10 cellular contexts compared by ENCODE assay signal in genomic region chr10:116470768-116471415, GRCh38. TPM values are rescaled to one million over a fixed set of nuclear protein-coding genes. Genes with fewer than 3 reads are reported as not detected.
A peak's percentile ranks its signal among the peaks of the same experiment; 100 is the strongest.
DNase-seq lines count a peak whose midpoint lies in the region; ATAC-seq, FAIRE-seq and TF ChIP-seq lines count a peak whose summit lies in the region.
"Had no signal": no experiment of that assay in that cellular context is flagged by ENCODE, and none has a peak within 500 bp of the region (broad histone marks: within the 10 kb centered on the region; RNA-seq: fewer than 3 reads in every experiment).

No MANE protein-coding gene starts in this region.

- FAIRE-seq in urothelium cell line (lab: Jason Lieb, UNC), result no peak

- no peaks in the 10 kb centered on the region for H3K36me3 Mint-ChIP-seq in endothelial cell (ENCODE audit: low read depth, unreplicated experiment)
- H3K36me3 Mint-ChIP-seq in activated naive CD8-positive, alpha-beta T cell treated with anti-CD3 and anti-CD28 coated beads for 36 hours, result no peaks in the 10 kb centered on the region

- ATAC-seq in HG02763 (IDR thresholded peaks at IDR 0.05; ENCODE audit: unreplicated experiment) (no peak), GM19395 (IDR thresholded peaks at IDR 0.05; ENCODE audit: unreplicated experiment) (no peak)

- peak; percentile 23 for TF ChIP-seq CTCF in endothelial cell (IDR thresholded peaks at IDR 0.05; ENCODE audit: unreplicated experiment)

- H3K4me1 Mint-ChIP-seq in endothelial cell (ENCODE audit: unreplicated experiment), result peaks cover 24% of the 10 kb centered on the region
- H3K4me1 Mint-ChIP-seq in activated naive CD8-positive, alpha-beta T cell treated with anti-CD3 and anti-CD28 coated beads for 36 hours, result no peaks in the 10 kb centered on the region

- H3K4me3 Mint-ChIP-seq in endothelial cell (ENCODE audit: unreplicated experiment), result no peak overlapping the region
- no peak overlapping the region for H3K4me3 Mint-ChIP-seq in activated naive CD8-positive, alpha-beta T cell treated with anti-CD3 and anti-CD28 coated beads for 36 hours
- H3K4me3 Mint-ChIP-seq: dendritic cell treated with granulocyte-macrophage colony-stimulating factor and Interleukin-4, amounts not matched to agents 40 ng/mL and 50 ng/mL, for 4 days had no signal

- peak; percentile 12 for DNase-seq in SHP77 (lab: John Stamatoyannopoulos, UW)
- no peak for DNase-seq in SHP77 treated with DMSO at 0.1 percent for 48 hours (lab: John Stamatoyannopoulos, UW)
- peak; percentile 5 for DNase-seq in NCI-H69 (lab: John Stamatoyannopoulos, UW)
- DNase-seq in endothelial cell (ENCODE audit: low spot score), result peak; percentile 46
- peak; percentile 66 for DNase-seq in urothelium cell line (ENCODE audit: low spot score)
- DNase-seq in activated naive CD8-positive, alpha-beta T cell treated with anti-CD3 and anti-CD28 coated beads for 36 hours, result no peak
- DNase-seq: T-helper 9 cell had no signal

- H3K27me3 Mint-ChIP-seq in endothelial cell (ENCODE audit: unreplicated experiment), result peaks cover 1% of the 10 kb centered on the region
- H3K27me3 Mint-ChIP-seq in activated naive CD8-positive, alpha-beta T cell treated with anti-CD3 and anti-CD28 coated beads for 36 hours, result peaks cover 7% of the 10 kb centered on the region
- H3K27me3 Mint-ChIP-seq: dendritic cell treated with granulocyte-macrophage colony-stimulating factor and Interleukin-4, amounts not matched to agents 40 ng/mL and 50 ng/mL, for 4 days had no signal

- no peaks in the 10 kb centered on the region for H3K9me3 Mint-ChIP-seq in endothelial cell (ENCODE audit: unreplicated experiment)
- H3K9me3 Mint-ChIP-seq in activated naive CD8-positive, alpha-beta T cell treated with anti-CD3 and anti-CD28 coated beads for 36 hours, result no peaks in the 10 kb centered on the region
- H3K9me3 Mint-ChIP-seq: dendritic cell treated with granulocyte-macrophage colony-stimulating factor and Interleukin-4, amounts not matched to agents 40 ng/mL and 50 ng/mL, for 4 days had no signal

- H3K27ac Mint-ChIP-seq in endothelial cell (ENCODE audit: unreplicated experiment), result no peak overlapping the region
- no peak overlapping the region for H3K27ac Mint-ChIP-seq in activated naive CD8-positive, alpha-beta T cell treated with anti-CD3 and anti-CD28 coated beads for 36 hours
- H3K27ac Mint-ChIP-seq: dendritic cell treated with granulocyte-macrophage colony-stimulating factor and Interleukin-4, amounts not matched to agents 40 ng/mL and 50 ng/mL, for 4 days had no signal

RNA-seq across cellular contexts. Expression of gene PNLIPRP3, which starts 43.2 kb away (rescaled TPM):
- total RNA-seq in endothelial cell (ENCODE audit: unreplicated experiment), result not detected
- total RNA-seq in activated naive CD8-positive, alpha-beta T cell treated with anti-CD3 and anti-CD28 coated beads for 36 hours, result not detected

Comparison
In these comparisons a context has a peak if more than half of its experiments do, and no peak if none do; other contexts are left out.
1. DNase-seq: peak in SHP77 (2 of 2), NCI-H69 (single experiment), endothelial cell (single experiment) and urothelium cell line (single experiment); none in SHP77 treated with DMSO at 0.1 percent for 48 hours (single experiment) and activated naive CD8-positive, alpha-beta T cell treated with anti-CD3 and anti-CD28 coated beads for 36 hours (single experiment).